ENCODE assay signal across 17 cellular contexts in the genomic region with DNA sequence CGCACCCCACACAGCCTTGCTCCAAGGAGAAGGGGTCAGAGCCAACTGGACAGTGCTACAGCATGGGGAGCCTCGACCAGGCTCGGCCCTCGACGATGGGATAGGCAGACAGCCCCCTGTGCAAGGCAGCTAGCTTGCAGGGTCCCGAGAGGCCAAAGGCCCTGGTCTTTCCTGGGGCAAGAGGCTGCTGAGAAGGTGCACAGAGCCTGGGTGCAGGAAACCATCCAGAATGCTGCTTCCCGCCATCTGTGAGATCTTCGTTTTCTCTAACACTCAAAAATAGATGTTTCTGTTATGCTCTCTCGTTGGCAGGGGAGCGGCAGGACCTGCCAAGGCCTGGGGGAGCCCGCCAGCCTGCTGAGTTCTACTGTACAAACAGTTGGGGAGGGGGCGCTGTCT.
DNase-seq lines count a peak whose midpoint lies in the region; ATAC-seq and TF ChIP-seq lines count a peak whose summit lies in the region.
"Had no signal": no experiment of that assay in that cellular context is flagged by ENCODE, and none has a peak within 500 bp of the region (broad histone marks: within the 10 kb centered on the region; RNA-seq: fewer than 3 reads in every experiment).

No MANE protein-coding gene starts in this region.

- 55 to 67% (median 61%) methylated on average over 10 to 12 of the region's 12 CpGs for WGBS in stomach, 5 donors

- H3K4me3 Mint-ChIP-seq in activated CD4-positive, alpha-beta memory T cell treated with anti-CD3 and anti-CD28 coated beads, Interleukin-2, amount 10 ng/mL, durations not matched to agents 7 days and 5 days, result no peak overlapping the region
- no peak overlapping the region for H3K4me3 Mint-ChIP-seq in activated CD4-positive, alpha-beta memory T cell treated with anti-CD3 and anti-CD28 coated beads for 36 hours
- no peak overlapping the region for H3K4me3 Mint-ChIP-seq in activated B cell treated with CpG ODN at 0.5 μM for 24 hours
- H3K4me3 Mint-ChIP-seq: CD4-positive, alpha-beta T cell; neural crest cell had no signal

- peaks cover 8 to 58% (median 11%) of the 10 kb centered on the region in 3 donors for H3K27me3 ChIP-seq in stomach
- H3K27me3 ChIP-seq: body of pancreas had no signal

- no peak for ATAC-seq in activated B cell treated with CpG ODN at 0.5 μM for 24 hours (ENCODE audit: low read depth)
- no peak for ATAC-seq in left lobe of liver
- ATAC-seq: body of pancreas, PC-3, right cardiac atrium had no signal

- no peak for TF ChIP-seq POLR2A in stomach (IDR thresholded peaks at IDR 0.05)

- TF ChIP-seq CTCF in activated B cell treated with CpG ODN at 0.5 μM for 24 hours (IDR thresholded peaks at IDR 0.05) (no peak), stomach (IDR thresholded peaks at IDR 0.05) (no peak), GM13976 (IDR thresholded peaks at IDR 0.05; ENCODE audit: borderline replicate concordance, control extremely low read depth, extremely low read depth, insufficient read depth, missing control alignments) (no peak)

- H3K27me3 Mint-ChIP-seq in activated CD4-positive, alpha-beta memory T cell treated with anti-CD3 and anti-CD28 coated beads, Interleukin-2, amount 10 ng/mL, durations not matched to agents 7 days and 5 days, result peaks cover 1% of the 10 kb centered on the region
- H3K27me3 Mint-ChIP-seq in activated CD4-positive, alpha-beta memory T cell treated with anti-CD3 and anti-CD28 coated beads for 36 hours, result peaks cover 16% of the 10 kb centered on the region
- peaks cover 36% of the 10 kb centered on the region for H3K27me3 Mint-ChIP-seq in activated B cell treated with CpG ODN at 0.5 μM for 24 hours

- H3K4me1 Mint-ChIP-seq in activated CD4-positive, alpha-beta memory T cell treated with anti-CD3 and anti-CD28 coated beads, Interleukin-2, amount 10 ng/mL, durations not matched to agents 7 days and 5 days, result no peaks in the 10 kb centered on the region
- H3K4me1 Mint-ChIP-seq in activated CD4-positive, alpha-beta memory T cell treated with anti-CD3 and anti-CD28 coated beads for 36 hours (ENCODE audit: low read depth), result no peaks in the 10 kb centered on the region
- H3K4me1 Mint-ChIP-seq in activated B cell treated with CpG ODN at 0.5 μM for 24 hours, result peaks cover 10% of the 10 kb centered on the region

- in situ Hi-C loops in GM13976 (cut with MboI; ENCODE audit: low sequenced_read_pairs, unreplicated experiment), result no loop called here

- H3K36me3 ChIP-seq in stomach, result no peaks in the 10 kb centered on the region
- H3K36me3 ChIP-seq: tibial artery had no signal

- no peaks in the 10 kb centered on the region for H3K9me3 ChIP-seq in stomach
- H3K9me3 ChIP-seq: body of pancreas, tibial artery had no signal

- CTCF ChIA-PET in activated CD4-positive, alpha-beta memory T cell treated with anti-CD3 and anti-CD28 coated beads, Interleukin-2, amount 10 ng/mL, durations not matched to agents 7 days and 5 days (lab: Charles Lee), result no interaction called here
- CTCF ChIA-PET in activated CD4-positive, alpha-beta memory T cell treated with anti-CD3 and anti-CD28 coated beads for 36 hours (lab: Charles Lee), result no interaction called here
- CTCF ChIA-PET in activated B cell treated with CpG ODN at 0.5 μM for 24 hours (lab: Charles Lee) (no interaction called here), HEK293T (lab: Yijun Ruan, JAX) (no interaction called here)

- no peaks in the 10 kb centered on the region for H3K36me3 Mint-ChIP-seq in activated CD4-positive, alpha-beta memory T cell treated with anti-CD3 and anti-CD28 coated beads, Interleukin-2, amount 10 ng/mL, durations not matched to agents 7 days and 5 days (ENCODE audit: low read depth)
- H3K36me3 Mint-ChIP-seq in activated CD4-positive, alpha-beta memory T cell treated with anti-CD3 and anti-CD28 coated beads for 36 hours, result no peaks in the 10 kb centered on the region
- no peaks in the 10 kb centered on the region for H3K36me3 Mint-ChIP-seq in activated B cell treated with CpG ODN at 0.5 μM for 24 hours (ENCODE audit: low read depth)

- no peak overlapping the region for H3K27ac Mint-ChIP-seq in activated CD4-positive, alpha-beta memory T cell treated with anti-CD3 and anti-CD28 coated beads, Interleukin-2, amount 10 ng/mL, durations not matched to agents 7 days and 5 days
- H3K27ac Mint-ChIP-seq in activated CD4-positive, alpha-beta memory T cell treated with anti-CD3 and anti-CD28 coated beads for 36 hours, result no peak overlapping the region
- no peak overlapping the region for H3K27ac Mint-ChIP-seq in activated B cell treated with CpG ODN at 0.5 μM for 24 hours
- H3K27ac Mint-ChIP-seq: CD4-positive, alpha-beta T cell had no signal

- no peak overlapping the region for H3K27ac ChIP-seq in stomach
- H3K27ac ChIP-seq: body of pancreas, tibial artery had no signal

- H3K9me3 Mint-ChIP-seq in activated CD4-positive, alpha-beta memory T cell treated with anti-CD3 and anti-CD28 coated beads, Interleukin-2, amount 10 ng/mL, durations not matched to agents 7 days and 5 days, result no peaks in the 10 kb centered on the region
- H3K9me3 Mint-ChIP-seq in activated CD4-positive, alpha-beta memory T cell treated with anti-CD3 and anti-CD28 coated beads for 36 hours, result no peaks in the 10 kb centered on the region
- H3K9me3 Mint-ChIP-seq in activated B cell treated with CpG ODN at 0.5 μM for 24 hours, result no peaks in the 10 kb centered on the region
- H3K9me3 Mint-ChIP-seq: CD4-positive, alpha-beta T cell; neural crest cell had no signal

- TF ChIP-seq EP300 in stomach (IDR thresholded peaks at IDR 0.05), result no peak

- no peak overlapping the region for H3K4me3 ChIP-seq in stomach
- H3K4me3 ChIP-seq: body of pancreas, tibial artery had no signal

- intact Hi-C loops in activated CD4-positive, alpha-beta memory T cell treated with anti-CD3 and anti-CD28 coated beads for 36 hours (cut with micrococcal nuclease), result no loop called here
- intact Hi-C loops in activated B cell treated with CpG ODN at 0.5 μM for 24 hours (cut with micrococcal nuclease), result no loop called here
- intact Hi-C loops in stomach (cut with DNase I; ENCODE audit: low total_unique reads), result no loop called here

- H3K4me1 ChIP-seq in stomach, result peaks cover 0 to 5% (median 0%) of the 10 kb centered on the region in 4 donors

- peak; percentile 12 for DNase-seq in activated CD4-positive, alpha-beta memory T cell treated with anti-CD3 and anti-CD28 coated beads, Interleukin-2, amount 10 ng/mL, durations not matched to agents 7 days and 5 days
- no peak for DNase-seq in activated CD4-positive, alpha-beta memory T cell treated with anti-CD3 and anti-CD28 coated beads for 36 hours
- DNase-seq in activated B cell treated with CpG ODN at 0.5 μM for 24 hours (peak; percentile 4), left lobe of liver (ENCODE audit: low spot score) (peak; percentile 24), stomach (peak; percentile 7), GM13976 (ENCODE audit: low spot score) (no peak), NCI-H1092 (lab: John Stamatoyannopoulos, UW) (no peak), HEK293T (ENCODE audit: extremely low spot score) (no peak)
- DNase-seq: DMS79 treated with DMSO at 0.1 percent for 48 hours; effector memory CD4-positive, alpha-beta T cell; NCI-H187 treated with DMSO at 0.1 percent for 48 hours; PC-3; right cardiac atrium had no signal

- POLR2A ChIA-PET in activated CD4-positive, alpha-beta memory T cell treated with anti-CD3 and anti-CD28 coated beads, Interleukin-2, amount 10 ng/mL, durations not matched to agents 7 days and 5 days (lab: Charles Lee), result no interaction called here
- POLR2A ChIA-PET in activated CD4-positive, alpha-beta memory T cell treated with anti-CD3 and anti-CD28 coated beads for 36 hours (lab: Charles Lee), result no interaction called here
- POLR2A ChIA-PET in activated B cell treated with CpG ODN at 0.5 μM for 24 hours (lab: Charles Lee) (no interaction called here), HEK293T (lab: Yijun Ruan, JAX) (no interaction called here)

TF ChIP-seq in HEK293T, 16 proteins besides CTCF, POLR2A, EP300 and RAD21:
- TF ChIP-seq FOXA1 (IDR thresholded peaks at IDR 0.05), result no peak
- TF ChIP-seq ARNT (IDR thresholded peaks at IDR 0.05), result no peak
- no peak for TF ChIP-seq SUZ12 (IDR thresholded peaks at IDR 0.05)
- TF ChIP-seq HDGF (IDR thresholded peaks at IDR 0.05; ENCODE audit: borderline replicate concordance), result no peak
- no peak for TF ChIP-seq FOXK2 (IDR thresholded peaks at IDR 0.05)
- no peak for TF ChIP-seq BHLHE40 (IDR thresholded peaks at IDR 0.05; ENCODE audit: borderline replicate concordance)
- TF ChIP-seq, protein P1, sequence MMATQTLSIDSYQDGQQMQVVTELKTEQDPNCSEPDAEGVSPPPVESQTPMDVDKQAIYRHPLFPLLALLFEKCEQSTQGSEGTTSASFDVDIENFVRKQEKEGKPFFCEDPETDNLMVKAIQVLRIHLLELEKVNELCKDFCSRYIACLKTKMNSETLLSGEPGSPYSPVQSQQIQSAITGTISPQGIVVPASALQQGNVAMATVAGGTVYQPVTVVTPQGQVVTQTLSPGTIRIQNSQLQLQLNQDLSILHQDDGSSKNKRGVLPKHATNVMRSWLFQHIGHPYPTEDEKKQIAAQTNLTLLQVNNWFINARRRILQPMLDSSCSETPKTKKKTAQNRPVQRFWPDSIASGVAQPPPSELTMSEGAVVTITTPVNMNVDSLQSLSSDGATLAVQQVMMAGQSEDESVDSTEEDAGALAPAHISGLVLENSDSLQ (IDR thresholded peaks at IDR 0.05), result no peak
- TF ChIP-seq CTBP1 (IDR thresholded peaks at IDR 0.05; ENCODE audit: borderline replicate concordance), result no peak
- TF ChIP-seq ZNF384 (IDR thresholded peaks at IDR 0.05), result no peak
- TF ChIP-seq SP1 (IDR thresholded peaks at IDR 0.05), result no peak
- TF ChIP-seq FOXM1 (IDR thresholded peaks at IDR 0.05; ENCODE audit: borderline replicate concordance), result no peak
- TF ChIP-seq NFRKB (IDR thresholded peaks at IDR 0.05), result no peak
- no peak for TF ChIP-seq ELF4 (IDR thresholded peaks at IDR 0.05)
- no peak for TF ChIP-seq LEF1 (IDR thresholded peaks at IDR 0.05; ENCODE audit: borderline replicate concordance)
- no peak for TF ChIP-seq TARDBP (IDR thresholded peaks at IDR 0.05)
- TF ChIP-seq L3MBTL2 (conservative IDR thresholded peaks at IDR 0.05), result no peak

Comparison
In these comparisons a context has a peak if more than half of its experiments do, and no peak if none do; other contexts are left out.
1. DNase-seq: peak in activated CD4-positive, alpha-beta memory T cell treated with anti-CD3 and anti-CD28 coated beads, Interleukin-2, amount 10 ng/mL, durations not matched to agents 7 days and 5 days (single experiment), activated B cell treated with CpG ODN at 0.5 μM for 24 hours (single experiment), left lobe of liver (single experiment) and stomach (single experiment); none in activated CD4-positive, alpha-beta memory T cell treated with anti-CD3 and anti-CD28 coated beads for 36 hours (single experiment), GM13976 (single experiment), NCI-H1092 (single experiment) and HEK293T (single experiment).